In the genomic region with DNA sequence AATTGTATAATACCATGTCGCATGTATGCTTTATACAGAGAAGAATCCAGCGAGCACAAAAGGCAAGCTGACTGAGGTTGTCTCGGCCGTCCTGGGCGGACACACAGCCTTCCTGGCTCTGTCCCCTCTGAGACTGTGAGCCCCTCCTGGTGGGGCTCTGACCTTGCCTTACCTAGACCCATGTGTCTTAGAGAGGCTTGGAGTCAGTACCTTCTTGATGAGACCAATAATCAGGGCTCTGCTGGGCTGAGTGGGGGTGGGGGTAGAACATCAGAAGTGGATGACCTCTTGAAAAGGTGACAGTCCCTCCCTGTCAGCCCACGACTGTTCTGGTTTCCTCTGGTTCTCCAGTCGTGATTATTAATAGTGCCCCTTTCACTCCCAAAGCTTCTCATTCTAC, we compare ENCODE assay signal across 18 cellular contexts. TPM values are rescaled to one million over a fixed set of nuclear protein-coding genes. Genes with fewer than 3 reads are reported as not detected.
A peak's percentile ranks its signal among the peaks of the same experiment; 100 is the strongest.
DNase-seq lines count a peak whose midpoint lies in the region; ATAC-seq and TF ChIP-seq lines count a peak whose summit lies in the region.
"Had no signal": no experiment of that assay in that cellular context is flagged by ENCODE, and none has a peak within 500 bp of the region (broad histone marks: within the 10 kb centered on the region; RNA-seq: fewer than 3 reads in every experiment).

No MANE protein-coding gene starts in this region.

- peaks cover 85% of the 10 kb centered on the region for H3K4me1 ChIP-seq in adipocyte (ENCODE audit: control insufficient read depth, insufficient read depth, low read length)
- H3K4me1 ChIP-seq: HAP-1 had no signal

- peak; percentile 24 for ATAC-seq in stimulated activated memory B cell treated with anti-CD40 and anti-IgM and Interleukin-4, amounts not matched to agents 10 μg/mL and 1 μg/mL and 100 μg/mL, for 72 hours
- ATAC-seq in HG02798 (IDR thresholded peaks at IDR 0.05; ENCODE audit: poor library complexity, unreplicated experiment), result no peak
- ATAC-seq: GM12878 had no signal

- no peak overlapping the region for H3K4me3 ChIP-seq in adipocyte (ENCODE audit: low read length)
- no peak overlapping the region for H3K4me3 ChIP-seq in brain microvascular endothelial cell (ENCODE audit: low read depth, low read length)
- H3K4me3 ChIP-seq: GM12878, HAP-1 had no signal

- DNase-seq in HFFc6, result no peak
- no peak for DNase-seq in adipocyte (ENCODE audit: low read depth)
- no peak for DNase-seq in stimulated activated naive CD4-positive, alpha-beta T cell treated with Interleukin-2 at 50 U/mL for 16 hours (lab: John Stamatoyannopoulos, UW)
- no peak for DNase-seq in brain microvascular endothelial cell
- no peak for DNase-seq in GM13977 (ENCODE audit: low spot score)
- DNase-seq: C1 segment of cervical spinal cord; Calu3; CD4-positive, alpha-beta T cell; DMS 273 treated with DMSO at 0.1 percent for 48 hours; DMS79; IMR-90 had no signal

- H3K27me3 Mint-ChIP-seq in HFFc6 (ENCODE audit: insufficient read depth) (peaks cover 18% of the 10 kb centered on the region), nephron (ENCODE audit: low read depth) (peaks cover 47% of the 10 kb centered on the region)
- peaks cover 32% of the 10 kb centered on the region for H3K27me3 Mint-ChIP-seq in stimulated activated memory B cell treated with anti-CD40 and anti-IgM and Interleukin-4, amounts not matched to agents 10 μg/mL and 1 μg/mL and 100 μg/mL, for 72 hours
- H3K27me3 Mint-ChIP-seq: B cell had no signal

- peaks cover 86% of the 10 kb centered on the region for H3K4me1 Mint-ChIP-seq in HFFc6 (ENCODE audit: low read depth)
- H3K4me1 Mint-ChIP-seq in nephron, result peaks cover 35% of the 10 kb centered on the region
- H3K4me1 Mint-ChIP-seq in stimulated activated memory B cell treated with anti-CD40 and anti-IgM and Interleukin-4, amounts not matched to agents 10 μg/mL and 1 μg/mL and 100 μg/mL, for 72 hours, result no peaks in the 10 kb centered on the region
- H3K4me1 Mint-ChIP-seq: B cell had no signal

- no peak overlapping the region for H3K27ac ChIP-seq in brain microvascular endothelial cell

- H3K27ac Mint-ChIP-seq in HFFc6 (peak overlapping the region; percentile 20), nephron (peak overlapping the region in 2 of 3 experiments; percentile 6 to 48)
- H3K27ac Mint-ChIP-seq in stimulated activated memory B cell treated with anti-CD40 and anti-IgM and Interleukin-4, amounts not matched to agents 10 μg/mL and 1 μg/mL and 100 μg/mL, for 72 hours, result no peak overlapping the region
- H3K27ac Mint-ChIP-seq: B cell; CD4-positive, alpha-beta T cell had no signal

- no peaks in the 10 kb centered on the region for H3K9me3 ChIP-seq in adipocyte (ENCODE audit: control insufficient read depth, low read length)
- H3K9me3 ChIP-seq: HAP-1 had no signal

- TF ChIP-seq CTCF in HFFc6 (IDR thresholded peaks at IDR 0.05) (no peak), nephron (IDR thresholded peaks at IDR 0.05; ENCODE audit: unreplicated experiment in 3 of 3) (no peak), brain microvascular endothelial cell (IDR thresholded peaks at IDR 0.05; ENCODE audit: low read depth, low read length, missing control alignments) (no peak), GM13977 (IDR thresholded peaks at IDR 0.05; ENCODE audit: extremely low read depth, insufficient read depth, missing control alignments) (no peak)

- H3K9ac ChIP-seq in adipocyte (ENCODE audit: low read length), result peak overlapping the region; percentile 7

- H3K36me3 ChIP-seq in adipocyte (ENCODE audit: control insufficient read depth, insufficient read depth, low read length, severe bottlenecking) (peaks cover 22% of the 10 kb centered on the region), brain microvascular endothelial cell (replicated peaks) (no peaks in the 10 kb centered on the region)
- H3K36me3 ChIP-seq: HAP-1 had no signal

- no peaks in the 10 kb centered on the region for H3K27me3 ChIP-seq in adipocyte (replicated peaks; ENCODE audit: control insufficient read depth, insufficient read depth, low read length)
- no peaks in the 10 kb centered on the region for H3K27me3 ChIP-seq in brain microvascular endothelial cell (replicated peaks)

- H3K9me3 Mint-ChIP-seq in HFFc6, result no peaks in the 10 kb centered on the region; the same call in 1 of the 2 replicates
- no peaks in the 10 kb centered on the region for H3K9me3 Mint-ChIP-seq in nephron
- H3K9me3 Mint-ChIP-seq in stimulated activated memory B cell treated with anti-CD40 and anti-IgM and Interleukin-4, amounts not matched to agents 10 μg/mL and 1 μg/mL and 100 μg/mL, for 72 hours, result peaks cover 3% of the 10 kb centered on the region

- H3K4me3 Mint-ChIP-seq in HFFc6, result no peak overlapping the region
- H3K4me3 Mint-ChIP-seq in nephron, result no peak overlapping the region
- no peak overlapping the region for H3K4me3 Mint-ChIP-seq in stimulated activated memory B cell treated with anti-CD40 and anti-IgM and Interleukin-4, amounts not matched to agents 10 μg/mL and 1 μg/mL and 100 μg/mL, for 72 hours
- H3K4me3 Mint-ChIP-seq: B cell; CD4-positive, alpha-beta T cell had no signal

- in situ Hi-C loops in brain microvascular endothelial cell (cut with HindIII; ENCODE audit: low pct_ligation_motif_present, low sequenced_read_pairs), result no loop called here
- in situ Hi-C loops in GM13977 (cut with MboI; ENCODE audit: low pct_unique_long_range_greater_than_20kb, low sequenced_read_pairs, unreplicated experiment), result no loop called here

- H3K36me3 Mint-ChIP-seq in HFFc6 (ENCODE audit: low read depth) (peaks cover 38% of the 10 kb centered on the region), nephron (ENCODE audit: low read depth) (peaks cover 6% of the 10 kb centered on the region)
- H3K36me3 Mint-ChIP-seq in stimulated activated memory B cell treated with anti-CD40 and anti-IgM and Interleukin-4, amounts not matched to agents 10 μg/mL and 1 μg/mL and 100 μg/mL, for 72 hours, result no peaks in the 10 kb centered on the region

RNA-seq across cellular contexts. Expression of gene TWIST2, which starts 31.1 kb away (rescaled TPM):
- 100 to 1,000 TPM; 127 to 146 (median 137) TPM for total RNA-seq in HFFc6 (2021; fragmentation: NEBNext Ultra II Directional; extraction: Animal tissue kit (Norgen Biotek cat#: 25700))
- total RNA-seq: B cell; Calu3; CD4-positive, alpha-beta T cell; GM12878; HT-29 had no signal
